ENCODE assay signal across 17 cellular contexts in genomic region chr6:134849920-134850447, GRCh38.
A peak's percentile ranks its signal among the peaks of the same experiment; 100 is the strongest.
DNase-seq lines count a peak whose midpoint lies in the region; ATAC-seq and TF ChIP-seq lines count a peak whose summit lies in the region.
"Had no signal": no experiment of that assay in that cellular context is flagged by ENCODE, and none has a peak within 500 bp of the region (broad histone marks: within the 10 kb centered on the region; RNA-seq: fewer than 3 reads in every experiment).

No MANE protein-coding gene starts in this region.

- BruUV-seq in OCI-LY7 (replicated peaks; lab: Mats Ljungman, UMichigan), result no TSS peak

- H3K79me2 ChIP-seq in OCI-LY7 (ENCODE audit: insufficient read depth, low read depth, low read length), result no peaks in the 10 kb centered on the region

- no peaks in the 10 kb centered on the region for H3K36me3 ChIP-seq in OCI-LY7 (ENCODE audit: insufficient read depth, low read length)
- H3K36me3 ChIP-seq: SJSA1 had no signal

- no peak overlapping the region for H3K4me2 ChIP-seq in OCI-LY7 (ENCODE audit: low read length)

- H4K20me1 ChIP-seq in OCI-LY7 (ENCODE audit: insufficient read depth, low read length), result no peaks in the 10 kb centered on the region

- H3K9me2 ChIP-seq in OCI-LY7 (ENCODE audit: insufficient read depth, low read length), result no peaks in the 10 kb centered on the region

- no peaks in the 10 kb centered on the region for H3K9me3 ChIP-seq in OCI-LY7 (ENCODE audit: low read length)
- H3K9me3 ChIP-seq: SJSA1 had no signal

- H2AFZ ChIP-seq in OCI-LY7 (ENCODE audit: low read length), result peak overlapping the region; percentile 45; the same call in 1 of the 2 replicates

- intact Hi-C loops in OCI-LY7 (cut with micrococcal nuclease; ENCODE audit: unreplicated experiment), result no loop called here

- peak; percentile 79 for ATAC-seq in left lobe of liver
- ATAC-seq: PC-3 had no signal

- no peak overlapping the region for H3K27ac ChIP-seq in OCI-LY7 (ENCODE audit: low read depth, low read length, poor library complexity, severe bottlenecking)
- H3K27ac ChIP-seq: 22Rv1, SJSA1 had no signal

- POLR2A ChIA-PET in OCI-LY7 (lab: Charles Lee), result interaction anchor here (0.6 to 1.9 kb wide), 7 partner anchors 10 to 108 kb away, joined by 3 to 9 read pairs (median 4); no protein-coding TSS in a partner anchor

- TF ChIP-seq CTCF in OCI-LY7 (conservative IDR thresholded peaks at IDR 0.05; ENCODE audit: low read length), result no peak

- H3K4me3 ChIP-seq in OCI-LY7 (ENCODE audit: low read depth, low read length, poor library complexity, severe bottlenecking), result no peak overlapping the region
- H3K4me3 ChIP-seq: SJSA1 had no signal

- CTCF ChIA-PET in OCI-LY7 (lab: Charles Lee; ENCODE audit: unreplicated experiment), result no interaction called here

- H3K4me1 ChIP-seq in OCI-LY7 (ENCODE audit: insufficient read depth, low read length, poor library complexity, severe bottlenecking), result no peaks in the 10 kb centered on the region
- H3K4me1 ChIP-seq: SJSA1 had no signal

- DNase-seq in DMS53 (lab: John Stamatoyannopoulos, UW) (peak; percentile 6), DMS53 treated with DMSO at 0.1 percent for 48 hours (lab: John Stamatoyannopoulos, UW; ENCODE audit: unreplicated experiment) (no peak), OCI-LY7 (ENCODE audit: low spot score) (no peak), left lobe of liver (ENCODE audit: low spot score) (peak; percentile 95), NCI-H524 treated with DMSO at 0.1 percent for 48 hours (lab: John Stamatoyannopoulos, UW) (no peak)
- no peak for DNase-seq in stimulated activated CD4-positive, alpha-beta T cell treated with anti-CD3 and anti-CD28 coated beads, Interleukin-2, amount 100 ng/mL, for 24 hours
- no peak for DNase-seq in effector CD4-positive, alpha-beta T cell
- DNase-seq: CD8-positive, alpha-beta memory T cell; H7; NCI-H1048; NCI-H1436; NCI-H1930; NCI-H446 treated with DMSO at 0.1 percent for 48 hours; NCI-H526 treated with DMSO at 0.1 percent for 48 hours; PC-3 had no signal

Comparison
In these comparisons a context has a peak if more than half of its experiments do, and no peak if none do; other contexts are left out.
1. DNase-seq: peak in DMS53 (single experiment) and left lobe of liver (single experiment); none in DMS53 treated with DMSO at 0.1 percent for 48 hours (single experiment), OCI-LY7 (single experiment), stimulated activated CD4-positive, alpha-beta T cell treated with anti-CD3 and anti-CD28 coated beads, Interleukin-2, amount 100 ng/mL, for 24 hours (0 of 2), NCI-H524 treated with DMSO at 0.1 percent for 48 hours (single experiment) and effector CD4-positive, alpha-beta T cell (single experiment).